In genomic region chr5:123090641-123091257, GRCh38 we compare ENCODE assay signal across 11 cellular contexts. TPM values are rescaled to one million over a fixed set of nuclear protein-coding genes. Genes with fewer than 3 reads are reported as not detected.
DNase-seq lines count a peak whose midpoint lies in the region; ATAC-seq and TF ChIP-seq lines count a peak whose summit lies in the region.
"Had no signal": no experiment of that assay in that cellular context is flagged by ENCODE, and none has a peak within 500 bp of the region (broad histone marks: within the 10 kb centered on the region; RNA-seq: fewer than 3 reads in every experiment).

No MANE protein-coding gene starts in this region.

- in situ Hi-C loops in gastrocnemius medialis (cut with MboI; ENCODE audit: low sequenced_read_pairs in 4 of 4), result no loop called here

- TF ChIP-seq POLR2A in gastrocnemius medialis (IDR thresholded peaks at IDR 0.05), result no peak

- H3K36me3 ChIP-seq in WERI-Rb-1 (no peaks in the 10 kb centered on the region), iPS DF 6.9 (ENCODE audit: control insufficient read depth, insufficient read depth, low read length) (no peaks in the 10 kb centered on the region; the same call in 1 of the 2 replicates), gastrocnemius medialis (no peaks in the 10 kb centered on the region)

- DNase-seq in WERI-Rb-1 (no peak), iPS DF 6.9 (ENCODE audit: low read depth, low spot score) (no peak), gastrocnemius medialis (no peak), NCI-H2107 (lab: John Stamatoyannopoulos, UW) (no peak), NCI-H774 (lab: John Stamatoyannopoulos, UW) (no peak)
- DNase-seq: NCI-H1417 treated with DMSO at 0.1 percent for 48 hours, SW 1271 had no signal

- H3K4me3 ChIP-seq in GM08714 (ENCODE audit: low read length) (peak overlapping the region; percentile 35; the same call in 1 of the 2 replicates), WERI-Rb-1 (ENCODE audit: low read depth, low read length) (peak overlapping the region; percentile 43), iPS DF 6.9 (ENCODE audit: low read length) (peak overlapping the region; percentile 76; the same call in 1 of the 2 replicates), gastrocnemius medialis (peak overlapping the region; percentile 53 to 74 (median 58))

- no CpG with 5 or more reads among the region's 40 CpGs for WGBS in iPS DF 6.9 (ENCODE audit: insufficient coverage, insufficient read length)

- H3K9me3 ChIP-seq in WERI-Rb-1 (ENCODE audit: severe bottlenecking) (no peaks in the 10 kb centered on the region), iPS DF 6.9 (ENCODE audit: control insufficient read depth, insufficient read depth, low read length) (no peaks in the 10 kb centered on the region), gastrocnemius medialis (no peaks in the 10 kb centered on the region)

- H3K27ac ChIP-seq in WERI-Rb-1 (no peak overlapping the region), iPS DF 6.9 (ENCODE audit: low read length) (no peak overlapping the region), gastrocnemius medialis (no peak overlapping the region)

- ATAC-seq in gastrocnemius medialis, result no peak
- no peak for ATAC-seq in GM18868 (IDR thresholded peaks at IDR 0.05; ENCODE audit: unreplicated experiment)
- no peak for ATAC-seq in GM18867 (IDR thresholded peaks at IDR 0.05; ENCODE audit: unreplicated experiment)

- peaks cover 6% of the 10 kb centered on the region for H3K4me1 ChIP-seq in iPS DF 6.9 (ENCODE audit: control insufficient read depth, insufficient read depth, low read length)
- peaks cover 25 to 30% of the 10 kb centered on the region in 2 donors for H3K4me1 ChIP-seq in gastrocnemius medialis

- no peak for TF ChIP-seq CTCF in WERI-Rb-1 (IDR thresholded peaks at IDR 0.05; ENCODE audit: low read depth, low read length)
- no peak for TF ChIP-seq CTCF in gastrocnemius medialis (IDR thresholded peaks at IDR 0.05 in 4 of 5, conservative IDR thresholded peaks at IDR 0.05 in 1 of 5)

- intact Hi-C loops in gastrocnemius medialis (cut with DNase I; ENCODE audit: low total_unique reads), result no loop called here

- peaks cover 97% of the 10 kb centered on the region for H3K27me3 ChIP-seq in WERI-Rb-1 (ENCODE audit: insufficient read depth, low read depth, severe bottlenecking)
- H3K27me3 ChIP-seq in iPS DF 6.9 (ENCODE audit: control insufficient read depth, insufficient read depth, low read length), result peaks cover 74% of the 10 kb centered on the region
- peaks cover 96 to 98% (median 97%) of the 10 kb centered on the region in 3 donors for H3K27me3 ChIP-seq in gastrocnemius medialis

RNA-seq across cellular contexts. Expression of gene PRDM6, which starts 1.7 kb away (rescaled TPM):
- under 1 TPM; 0.02 to 0.61 (median 0.14) TPM for total RNA-seq in gastrocnemius medialis
- total RNA-seq: epithelial cell of proximal tubule had no signal

RNA-seq across cellular contexts. Expression of gene PPIC, which starts 54.2 kb away (rescaled TPM):
- 10 to 100 TPM; 10.3 to 29.8 (median 20.2) TPM for total RNA-seq in gastrocnemius medialis
